ENCODE assay signal across 25 cellular contexts in the genomic region with DNA sequence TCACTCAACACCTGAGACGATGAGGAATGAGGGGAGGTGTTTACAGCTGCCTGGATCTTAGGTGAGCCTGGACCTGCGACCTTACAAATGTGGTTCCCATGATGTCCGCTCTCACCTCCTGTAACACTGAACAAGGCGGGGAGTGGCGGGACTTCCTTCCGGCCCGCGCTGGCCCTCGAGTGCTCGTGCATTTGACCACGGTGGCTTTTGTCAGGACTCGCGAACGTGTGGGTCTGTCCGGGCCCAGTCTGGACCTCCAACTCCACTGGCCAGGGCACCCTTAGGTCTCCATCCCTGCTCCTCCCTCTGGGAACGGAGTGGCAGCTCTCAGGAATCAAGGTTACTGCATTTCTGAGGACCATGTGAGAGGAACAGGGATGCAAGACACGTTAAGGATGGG.
DNase-seq lines count a peak whose midpoint lies in the region; ATAC-seq, FAIRE-seq and TF ChIP-seq lines count a peak whose summit lies in the region.
"Had no signal": no experiment of that assay in that cellular context is flagged by ENCODE, and none has a peak within 500 bp of the region (broad histone marks: within the 10 kb centered on the region; RNA-seq: fewer than 3 reads in every experiment).

No MANE protein-coding gene starts in this region.

- POLR2A ChIA-PET in H1 (lab: Charles Lee; ENCODE audit: partially characterized antibody) = no interaction called here
- POLR2A ChIA-PET in CD8-positive, alpha-beta memory T cell (lab: Charles Lee) = no interaction called here

- H3K27ac ChIP-seq in H1 (ENCODE audit: low read depth, low read length) = no peak overlapping the region; the same call in 1 of the 2 replicates
- H3K27ac ChIP-seq in sigmoid colon = no peak overlapping the region
- H3K27ac ChIP-seq in CD8-positive, alpha-beta memory T cell (ENCODE audit: low read depth, low read length) = no peak overlapping the region
- H3K27ac ChIP-seq: A549; BLaER1 treated with 17β-estradiol and CSF1 and Interleukin-3, amounts not matched to agents 10 nM and 100 nM had no signal

- H4K91ac ChIP-seq in H1 (replicated peaks; ENCODE audit: insufficient read length, low read length) = no peak overlapping the region

- no peaks in the 10 kb centered on the region for H4K20me1 ChIP-seq in H1 (replicated peaks in 1 of 2; ENCODE audit: control insufficient read depth in 1 of 2, insufficient read depth in 2 of 2, low read length in 2 of 2)
- H4K20me1 ChIP-seq: BLaER1 treated with 17β-estradiol and CSF1 and Interleukin-3, amounts not matched to agents 10 nM and 100 nM had no signal

- H3K4me3 ChIP-seq in H1 (ENCODE audit: extremely low read depth in 1 of 4, insufficient read depth in 2 of 4, low read depth in 3 of 4, low read length in 4 of 4) (no peak overlapping the region), sigmoid colon (no peak overlapping the region), H7 (ENCODE audit: insufficient read depth, low read depth, low read length) (no peak overlapping the region)
- no peak overlapping the region for H3K4me3 ChIP-seq in CD8-positive, alpha-beta memory T cell (ENCODE audit: low read length)
- H3K4me3 ChIP-seq: A549; BLaER1 treated with 17β-estradiol and CSF1 and Interleukin-3, amounts not matched to agents 10 nM and 100 nM; GM23338 had no signal

- peaks cover 0 to 3% (median 0%) of the 10 kb centered on the region in 3 donors for H3K36me3 Mint-ChIP-seq in CD8-positive, alpha-beta memory T cell
- H3K36me3 Mint-ChIP-seq: CD14-positive monocyte had no signal

- no peak overlapping the region for H2BK120ac ChIP-seq in H1 (replicated peaks; ENCODE audit: low read depth, low read length)

- CTCF ChIA-PET in H1 (lab: Charles Lee; ENCODE audit: partially characterized antibody) = interaction anchor here (0.7 to 0.9 kb wide), 2 partner anchors 256 to 267 kb away, joined by 3 read pairs; no protein-coding TSS in a partner anchor
- CTCF ChIA-PET in CD8-positive, alpha-beta memory T cell (lab: Charles Lee) = no interaction called here

- H3K4me2 ChIP-seq in H1 (ENCODE audit: insufficient read depth in 1 of 2, low read depth in 2 of 2, low read length in 2 of 2) = no peak overlapping the region
- H3K4me2 ChIP-seq: A549; BLaER1 treated with 17β-estradiol and CSF1 and Interleukin-3, amounts not matched to agents 10 nM and 100 nM; GM23338 had no signal

- WGBS in H1 (ENCODE audit: extremely low coverage in 1 of 2, insufficient coverage in 1 of 2, insufficient read length in 1 of 2, insufficient replicate concordance in 2 of 2, low coverage in 1 of 2, low lambda C conversion rate in 2 of 2, missing lambda C conversion rate in 1 of 2), 2 experiments = 86% methylated on average over 17 of the region's 17 CpGs; no CpG with 5 or more reads in 1 of the 2 experiments
- 85 to 88% methylated on average over 17 of the region's 17 CpGs for WGBS in sigmoid colon, 2 donors

- TF ChIP-seq CTCF in H1 (IDR thresholded peaks at IDR 0.05; ENCODE audit: control extremely low read depth in 1 of 3, insufficient read depth in 1 of 3, low read depth in 1 of 3, low read length in 3 of 3) (no peak), sigmoid colon (IDR thresholded peaks at IDR 0.05) (no peak)

- H3K56ac ChIP-seq in H1 (replicated peaks; ENCODE audit: insufficient read length, low read depth, low read length) = no peak overlapping the region

- no peak overlapping the region for H3K14ac ChIP-seq in H1 (ENCODE audit: insufficient read length)

- H3K27me3 ChIP-seq in H1 (replicated peaks in 1 of 4; ENCODE audit: control insufficient read depth in 3 of 4, extremely low read depth in 1 of 4, insufficient read depth in 3 of 4, low read length in 3 of 4) = peaks cover 0 to 6% (median 0%) of the 10 kb centered on the region in 4 experiments; a peak in 1 of 7 replicates
- no peaks in the 10 kb centered on the region for H3K27me3 ChIP-seq in sigmoid colon
- H3K27me3 ChIP-seq in H7 (ENCODE audit: control insufficient read depth, insufficient read depth, low read length) = no peaks in the 10 kb centered on the region
- no peaks in the 10 kb centered on the region for H3K27me3 ChIP-seq in CD8-positive, alpha-beta memory T cell (ENCODE audit: insufficient read depth, low read length, poor library complexity, severe bottlenecking)
- H3K27me3 ChIP-seq: BE2C; BLaER1 treated with 17β-estradiol and CSF1 and Interleukin-3, amounts not matched to agents 10 nM and 100 nM had no signal

- H3K4me1 ChIP-seq in H1 (replicated peaks in 1 of 4; ENCODE audit: control insufficient read depth in 3 of 4, insufficient read depth in 4 of 4, low read length in 3 of 4) = peaks cover 0 to 14% (median 8%) of the 10 kb centered on the region in 4 experiments; a peak in 5 of 7 replicates
- peaks cover 0 to 11% (median 11%) of the 10 kb centered on the region in 4 donors for H3K4me1 ChIP-seq in sigmoid colon
- no peaks in the 10 kb centered on the region for H3K4me1 ChIP-seq in CD8-positive, alpha-beta memory T cell (ENCODE audit: insufficient read depth, low read length)
- H3K4me1 ChIP-seq: A549; BE2C; BLaER1 treated with 17β-estradiol and CSF1 and Interleukin-3, amounts not matched to agents 10 nM and 100 nM had no signal

- no peak overlapping the region for H2AFZ ChIP-seq in H1 (ENCODE audit: low read length)
- H2AFZ ChIP-seq: GM23338 had no signal

- H2BK5ac ChIP-seq in H1 (ENCODE audit: low read depth, low read length) = no peak overlapping the region

- H4K5ac ChIP-seq in H1 (ENCODE audit: insufficient read length, low read depth, low read length) = no peak overlapping the region

- H3K9ac ChIP-seq in H1 (replicated peaks in 1 of 4; ENCODE audit: extremely low read depth in 1 of 4, low read depth in 3 of 4, low read length in 3 of 4) = no peak overlapping the region
- H3K9ac ChIP-seq: BLaER1 treated with 17β-estradiol and CSF1 and Interleukin-3, amounts not matched to agents 10 nM and 100 nM had no signal

- no peak overlapping the region for H3K4me3 Mint-ChIP-seq in CD8-positive, alpha-beta memory T cell
- H3K4me3 Mint-ChIP-seq: CD14-positive monocyte; CD4-positive, alpha-beta T cell; GM23338 had no signal

- H3K23ac ChIP-seq in H1 (ENCODE audit: insufficient read length) = no peak overlapping the region

- H3K36me3 ChIP-seq in H1 (ENCODE audit: control insufficient read depth in 2 of 4, insufficient read depth in 4 of 4, low read length in 3 of 4) = no peaks in the 10 kb centered on the region
- no peaks in the 10 kb centered on the region for H3K36me3 ChIP-seq in sigmoid colon
- H3K36me3 ChIP-seq in H7 (replicated peaks; ENCODE audit: control insufficient read depth, insufficient read depth, low read length) = no peaks in the 10 kb centered on the region
- no peaks in the 10 kb centered on the region for H3K36me3 ChIP-seq in CD8-positive, alpha-beta memory T cell (ENCODE audit: insufficient read depth, low read length)
- H3K36me3 ChIP-seq: BE2C; BLaER1 treated with 17β-estradiol and CSF1 and Interleukin-3, amounts not matched to agents 10 nM and 100 nM had no signal

- H4K8ac ChIP-seq in H1 (ENCODE audit: extremely low read depth, insufficient read depth, low read length) = no peak overlapping the region

- no peak for FAIRE-seq in H1 (lab: Jason Lieb, UNC)
- FAIRE-seq: A549, GM12891, GM18507, H54 had no signal

- no peaks in the 10 kb centered on the region for H3K79me1 ChIP-seq in H1 (ENCODE audit: low read depth, low read length)

- no peak overlapping the region for H3K4ac ChIP-seq in H1 (replicated peaks; ENCODE audit: insufficient read length, low read depth, low read length)

- TF ChIP-seq POLR2A in H1 (IDR thresholded peaks at IDR 0.05; ENCODE audit: control extremely low read depth in 1 of 2, low read depth in 2 of 2, low read length in 2 of 2) (no peak), sigmoid colon (IDR thresholded peaks at IDR 0.05) (no peak)

- no peaks in the 10 kb centered on the region for H3K4me1 Mint-ChIP-seq in CD8-positive, alpha-beta memory T cell
- H3K4me1 Mint-ChIP-seq: CD14-positive monocyte, GM23338 had no signal

- intact Hi-C loops in cardiac septum (cut with DNase I) = no loop called here
- intact Hi-C loops in Right ventricle myocardium superior (cut with DNase I) = no loop called here
- intact Hi-C loops in sigmoid colon (cut with DNase I) = no loop called here

- H3K79me2 ChIP-seq in H1 (ENCODE audit: control insufficient read depth in 1 of 2, insufficient read depth in 2 of 2, low read length in 2 of 2) = no peaks in the 10 kb centered on the region

- no peak for ATAC-seq in Right ventricle myocardium superior (ENCODE audit: poor library complexity)
- ATAC-seq: A549, GM23338 had no signal

- H3K9me3 ChIP-seq in H1 (ENCODE audit: insufficient read depth in 2 of 2, low read depth in 1 of 2, low read length in 1 of 2) (no peaks in the 10 kb centered on the region; a peak in 1 of 4 replicates), sigmoid colon (no peaks in the 10 kb centered on the region)
- no peaks in the 10 kb centered on the region for H3K9me3 ChIP-seq in CD8-positive, alpha-beta memory T cell (ENCODE audit: low read length)
- H3K9me3 ChIP-seq: A549; BE2C; BLaER1 treated with 17β-estradiol and CSF1 and Interleukin-3, amounts not matched to agents 10 nM and 100 nM had no signal

- H2BK20ac ChIP-seq in H1 (ENCODE audit: low read length) = no peak overlapping the region

- H3K9me3 Mint-ChIP-seq in CD8-positive, alpha-beta memory T cell = peaks cover 0 to 4% (median 2%) of the 10 kb centered on the region in 5 donors
- H3K9me3 Mint-ChIP-seq: CD4-positive, alpha-beta T cell had no signal

- peak overlapping the region; percentile 72; the same call in 1 of the 2 replicates for H2BK15ac ChIP-seq in H1 (ENCODE audit: low read length)

- H2BK12ac ChIP-seq in H1 (ENCODE audit: low read depth, low read length) = no peak overlapping the region

- no peak overlapping the region for H2AK5ac ChIP-seq in H1 (ENCODE audit: low read depth, low read length)

- no peaks in the 10 kb centered on the region for H3K23me2 ChIP-seq in H1 (ENCODE audit: low read depth, low read length)

- no peak overlapping the region for H3K18ac ChIP-seq in H1 (ENCODE audit: extremely low read depth, low read length)

- H3K27ac Mint-ChIP-seq in CD8-positive, alpha-beta memory T cell = no peak overlapping the region
- H3K27ac Mint-ChIP-seq: CD14-positive monocyte; CD4-positive, alpha-beta T cell; GM23338 had no signal

- TF ChIP-seq RAD21 in H1 (IDR thresholded peaks at IDR 0.05 in 1 of 2, conservative IDR thresholded peaks at IDR 0.05 in 1 of 2; ENCODE audit: low read depth in 2 of 2, low read length in 2 of 2) = no peak

- DNase-seq in cardiac septum (ENCODE audit: low spot score) (peak; percentile 31), Right ventricle myocardium superior (no peak), H1 (ENCODE audit: low read depth in 1 of 2, low spot score in 2 of 2) (no peak), sigmoid colon (peak; percentile 44), NK-92 (lab: John Stamatoyannopoulos, UW; ENCODE audit: unreplicated experiment) (no peak), H7 (no peak)
- DNase-seq in CD8-positive, alpha-beta memory T cell = no peak
- DNase-seq: 8988T; ACHN; AML-193; BE2C; Calu3; CD4-positive, alpha-beta T cell; COR-L47; DMS53; DMS79 treated with DMSO at 0.1 percent for 48 hours; GF-D8; HCEC 1CT had no signal

- TF ChIP-seq EP300 in H1 (IDR thresholded peaks at IDR 0.05; ENCODE audit: borderline replicate concordance in 1 of 2, low read depth in 2 of 2, low read length in 2 of 2) (no peak), sigmoid colon (IDR thresholded peaks at IDR 0.05) (no peak)

- H3K27me3 Mint-ChIP-seq in CD8-positive, alpha-beta memory T cell = peaks cover 9 to 13% of the 10 kb centered on the region in 2 donors

TF ChIP-seq in H1, 55 proteins besides CTCF, POLR2A, EP300 and RAD21 (continues in another document):
- no peak for TF ChIP-seq CEBPB (IDR thresholded peaks at IDR 0.05; ENCODE audit: low read depth, low read length)

Comparison
In these comparisons a context has a peak if more than half of its experiments do, and no peak if none do; other contexts are left out.
1. DNase-seq: peak in cardiac septum (single experiment) and sigmoid colon (single experiment); none in Right ventricle myocardium superior (single experiment), H1 (0 of 2), NK-92 (single experiment), H7 (single experiment) and CD8-positive, alpha-beta memory T cell (0 of 5).